Comparison of ENCODE assay signal across 1 cellular context in genomic region chr1:100762461-100762860, GRCh38.
A peak's percentile ranks its signal among the peaks of the same experiment; 100 is the strongest.
TF ChIP-seq lines count a peak whose summit lies in the region.

No MANE protein-coding gene starts in this region.

TF ChIP-seq in IMR-90, 13 proteins besides CTCF, POLR2A, EP300 and RAD21 (continued from another document):
- TF ChIP-seq MAZ (IDR thresholded peaks at IDR 0.05; ENCODE audit: borderline replicate concordance, low read depth, low read length): no peak
- peak; percentile 30; the same call in 1 of the 2 replicates for TF ChIP-seq MAFK (IDR thresholded peaks at IDR 0.05; ENCODE audit: low read depth, low read length)
- no peak for TF ChIP-seq FOS (IDR thresholded peaks at IDR 0.05; ENCODE audit: low read depth, low read length)
- no peak for TF ChIP-seq MXI1 (IDR thresholded peaks at IDR 0.05; ENCODE audit: borderline replicate concordance, low read depth, low read length)
- TF ChIP-seq RFX5 (IDR thresholded peaks at IDR 0.05; ENCODE audit: low read depth, low read length): no peak
